ENCODE assay signal across 9 cellular contexts in genomic region chr1:92480813-92481597, GRCh38. TPM values are rescaled to one million over a fixed set of nuclear protein-coding genes. Genes with fewer than 3 reads are reported as not detected.
A peak's percentile ranks its signal among the peaks of the same experiment; 100 is the strongest.
DNase-seq lines count a peak whose midpoint lies in the region; ATAC-seq, FAIRE-seq and TF ChIP-seq lines count a peak whose summit lies in the region.
"Had no signal": no experiment of that assay in that cellular context is flagged by ENCODE, and none has a peak within 500 bp of the region (broad histone marks: within the 10 kb centered on the region; RNA-seq: fewer than 3 reads in every experiment).

No MANE protein-coding gene starts in this region.

- no peak overlapping the region for H3K4me3 ChIP-seq in CD8-positive, alpha-beta T cell (ENCODE audit: low read depth, low read length)
- H3K4me3 ChIP-seq in HUES6 (ENCODE audit: low read depth, low read length) (peak overlapping the region; percentile 52), endothelial cell of umbilical vein (replicated peaks in 1 of 3; ENCODE audit: insufficient read depth in 1 of 3, low read depth in 1 of 3, low read length in 3 of 3) (peak overlapping the region in 1 of 3 experiments; percentile 5)

- FAIRE-seq in endothelial cell of umbilical vein (lab: Jason Lieb, UNC), result peak; percentile 4

- POLR2A ChIA-PET in CD8-positive, alpha-beta T cell (lab: Charles Lee), result interaction anchor here (0.9 kb wide), 1 partner anchor 56 kb away, joined by 3 read pairs; no protein-coding TSS in a partner anchor
- POLR2A ChIA-PET in endothelial cell of umbilical vein (lab: Charles Lee), result no interaction called here

- CTCF ChIA-PET in CD8-positive, alpha-beta T cell (lab: Charles Lee), result no interaction called here
- CTCF ChIA-PET in endothelial cell of umbilical vein (lab: Charles Lee), result interaction anchor here (2.5 kb wide), 1 partner anchor 171 kb away, joined by 11 read pairs; no protein-coding TSS in a partner anchor

- H2AFZ ChIP-seq in endothelial cell of umbilical vein (ENCODE audit: low read depth, low read length), result peak overlapping the region; percentile 21

- no peak overlapping the region for H3K27ac ChIP-seq in CD8-positive, alpha-beta T cell (ENCODE audit: low read depth, low read length)
- H3K27ac ChIP-seq in HUES6 (ENCODE audit: low read depth, low read length) (no peak overlapping the region), endothelial cell of umbilical vein (ENCODE audit: insufficient read depth, low read depth, low read length) (no peak overlapping the region)
- H3K27ac ChIP-seq: epithelial cell of prostate had no signal

- no peak for TF ChIP-seq CTCF in CD8-positive, alpha-beta T cell (IDR thresholded peaks at IDR 0.05)
- no peak for TF ChIP-seq CTCF in endothelial cell of umbilical vein (IDR thresholded peaks at IDR 0.05; ENCODE audit: extremely low read depth in 1 of 2, insufficient read depth in 1 of 2, low read depth in 1 of 2, low read length in 2 of 2)
- TF ChIP-seq CTCF in neural crest cell (conservative IDR thresholded peaks at IDR 0.05), result no peak

- no peaks in the 10 kb centered on the region for H3K27me3 ChIP-seq in CD8-positive, alpha-beta T cell (ENCODE audit: insufficient read depth, low read length)
- H3K27me3 ChIP-seq in HUES6 (ENCODE audit: control insufficient read depth, insufficient read depth, low read length) (peaks cover 100% of the 10 kb centered on the region), endothelial cell of umbilical vein (ENCODE audit: control insufficient read depth in 2 of 2, insufficient read depth in 2 of 2, low read length in 2 of 2) (peaks cover 70 to 85% of the 10 kb centered on the region in 2 experiments)

- H3K4me3 Mint-ChIP-seq in CD8-positive, alpha-beta T cell, result peak overlapping the region; percentile 95
- H3K4me3 Mint-ChIP-seq in neural crest cell, result peak overlapping the region; percentile 83

- no peak for DNase-seq in CD8-positive, alpha-beta T cell
- DNase-seq in endothelial cell of umbilical vein (ENCODE audit: low read depth, low spot score), result no peak
- DNase-seq in neural crest cell (ENCODE audit: low read depth, low spot score), result peak; percentile 6
- DNase-seq in NCI-H748 (lab: John Stamatoyannopoulos, UW; ENCODE audit: unreplicated experiment), result no peak
- no peak for DNase-seq in NCI-H2029 treated with DMSO at 0.1 percent for 48 hours (lab: John Stamatoyannopoulos, UW)
- no peak for DNase-seq in NK-92 treated with Interleukin-12 subunit alpha and Interleukin-12 subunit beta, amount 100 ng/mL, for 24 hours (lab: John Stamatoyannopoulos, UW)

- no peak overlapping the region for H3K27ac Mint-ChIP-seq in CD8-positive, alpha-beta T cell
- no peak overlapping the region for H3K27ac Mint-ChIP-seq in neural crest cell (ENCODE audit: unreplicated experiment)

- dilution Hi-C loops in endothelial cell of umbilical vein (cut with MboI; ENCODE audit: extremely low pct_ligation_motif_present, low sequenced_read_pairs), result no loop called here

- no peaks in the 10 kb centered on the region for H3K27me3 Mint-ChIP-seq in CD8-positive, alpha-beta T cell (ENCODE audit: low read depth)
- peaks cover 97% of the 10 kb centered on the region for H3K27me3 Mint-ChIP-seq in neural crest cell (ENCODE audit: low read depth)

- H4K20me1 ChIP-seq in endothelial cell of umbilical vein (replicated peaks; ENCODE audit: control insufficient read depth, extremely low read depth, insufficient read depth, low read length), result no peaks in the 10 kb centered on the region

- peaks cover 49% of the 10 kb centered on the region for H3K4me1 ChIP-seq in CD8-positive, alpha-beta T cell (ENCODE audit: insufficient read depth, low read length)
- peaks cover 43% of the 10 kb centered on the region for H3K4me1 ChIP-seq in HUES6 (ENCODE audit: control insufficient read depth, insufficient read depth, low read length)
- peaks cover 53% of the 10 kb centered on the region for H3K4me1 ChIP-seq in endothelial cell of umbilical vein (ENCODE audit: control insufficient read depth, extremely low read depth, insufficient read depth, low read length)

- no peaks in the 10 kb centered on the region for H3K9me1 ChIP-seq in endothelial cell of umbilical vein (replicated peaks; ENCODE audit: control insufficient read depth, extremely low read depth, insufficient read depth, low read length)

- no peak for TF ChIP-seq POLR2A in endothelial cell of umbilical vein (IDR thresholded peaks at IDR 0.05; ENCODE audit: low read depth, low read length)

- no peaks in the 10 kb centered on the region for H3K9me3 Mint-ChIP-seq in CD8-positive, alpha-beta T cell
- no peaks in the 10 kb centered on the region for H3K9me3 Mint-ChIP-seq in neural crest cell

- no TSS peak for BruUV-seq in endothelial cell of umbilical vein (replicated peaks; lab: Mats Ljungman, UMichigan)

- H3K4me2 ChIP-seq in endothelial cell of umbilical vein (ENCODE audit: insufficient read depth, low read length), result no peak overlapping the region

- H3K36me3 Mint-ChIP-seq in CD8-positive, alpha-beta T cell, result peaks cover 48% of the 10 kb centered on the region
- H3K36me3 Mint-ChIP-seq in neural crest cell (ENCODE audit: low read depth), result peaks cover 3% of the 10 kb centered on the region

- H3K9ac ChIP-seq in HUES6 (ENCODE audit: low read length) (no peak overlapping the region), endothelial cell of umbilical vein (replicated peaks; ENCODE audit: extremely low read depth, insufficient read depth, low read length) (no peak overlapping the region)

- H3K79me2 ChIP-seq in endothelial cell of umbilical vein (ENCODE audit: control insufficient read depth, insufficient read depth, low read length), result no peaks in the 10 kb centered on the region

- H3K4me1 Mint-ChIP-seq in CD8-positive, alpha-beta T cell (ENCODE audit: low read depth), result peaks cover 46% of the 10 kb centered on the region
- H3K4me1 Mint-ChIP-seq in neural crest cell, result peaks cover 42% of the 10 kb centered on the region

- intact Hi-C loops in CD8-positive, alpha-beta T cell (cut with DNase I, micrococcal nuclease), result loop anchor here (5.0 to 10.0 kb wide), 4 partner anchors 169 to 1456 kb away; partner anchors contain the start of gene ZNF644 (in 1 of the 2)
- intact Hi-C loops in endothelial cell of umbilical vein (cut with micrococcal nuclease), result loop anchor here (5.0 kb wide), 3 partner anchors 164 to 336 kb away; partner anchors contain the start of genes GLMN and RPAP2

- no peaks in the 10 kb centered on the region for H3K9me3 ChIP-seq in CD8-positive, alpha-beta T cell (ENCODE audit: low read length)
- H3K9me3 ChIP-seq in HUES6 (ENCODE audit: control insufficient read depth, insufficient read depth, low read depth, low read length) (no peaks in the 10 kb centered on the region), endothelial cell of umbilical vein (replicated peaks; ENCODE audit: control insufficient read depth, insufficient read depth, low read length) (no peaks in the 10 kb centered on the region)

- ATAC-seq in CD8-positive, alpha-beta T cell, result no peak
- no peak for ATAC-seq in HG02610 (IDR thresholded peaks at IDR 0.05; ENCODE audit: unreplicated experiment)

- no peaks in the 10 kb centered on the region for H3K36me3 ChIP-seq in CD8-positive, alpha-beta T cell (ENCODE audit: insufficient read depth, low read length)
- no peaks in the 10 kb centered on the region for H3K36me3 ChIP-seq in HUES6 (ENCODE audit: control insufficient read depth, insufficient read depth, low read length)
- H3K36me3 ChIP-seq in endothelial cell of umbilical vein (ENCODE audit: control insufficient read depth in 2 of 2, extremely low read depth in 1 of 2, insufficient read depth in 2 of 2, low read length in 2 of 2), result no peaks in the 10 kb centered on the region

TF ChIP-seq in endothelial cell of umbilical vein, 7 proteins besides CTCF, POLR2A, EP300 and RAD21:
- no peak for TF ChIP-seq GATA2 (IDR thresholded peaks at IDR 0.05; ENCODE audit: insufficient read depth, insufficient read length, low read depth, low read length)
- TF ChIP-seq MAX (IDR thresholded peaks at IDR 0.05; ENCODE audit: insufficient read depth, insufficient read length), result no peak
- TF ChIP-seq FOS (IDR thresholded peaks at IDR 0.05; ENCODE audit: borderline replicate concordance, insufficient read depth, low read length), result no peak
- TF ChIP-seq EZH2 (IDR thresholded peaks at IDR 0.05; ENCODE audit: borderline replicate concordance, low read depth, low read length, severe bottlenecking), result peak; percentile 96
- TF ChIP-seq POLR2AphosphoS5 (IDR thresholded peaks at IDR 0.05; ENCODE audit: insufficient read depth, low read depth, low read length), result no peak
- no peak for TF ChIP-seq MYC (IDR thresholded peaks at IDR 0.05; ENCODE audit: low read depth, low read length)

RNA-seq across cellular contexts. Expression of gene GFI1, which starts 5.7 kb away (rescaled TPM):
- total RNA-seq in CD8-positive, alpha-beta T cell, result 10 to 100 TPM; 30.6 to 32.6 TPM
- 0.11 and 0.14 TPM in 2 replicates for total RNA-seq in endothelial cell of umbilical vein
- polyA plus RNA-seq in endothelial cell of umbilical vein, result 0.22 TPM in 2 replicates
- polyA plus RNA-seq in endothelial cell of umbilical vein (2011; cell fraction: cytosol; rRNA removed), result 0.13 and 0.16 TPM in 2 replicates
- polyA plus RNA-seq in endothelial cell of umbilical vein (2011; cell fraction: nucleus; rRNA removed), result 1.0 and 1.2 TPM in 2 replicates
- polyA plus RNA-seq in endothelial cell of umbilical vein (2012), result 0.07 and 0.23 TPM in 2 replicates
- polyA minus RNA-seq in endothelial cell of umbilical vein, result 0.11 and 0.15 TPM in 2 replicates
- 0.72 TPM for polyA minus RNA-seq in endothelial cell of umbilical vein (2011; cell fraction: cytosol; rRNA and poly(A)+ RNA removed)
- polyA minus RNA-seq in endothelial cell of umbilical vein (2011; cell fraction: nucleus; rRNA and poly(A)+ RNA removed), result 0.77 and 1.3 TPM in 2 replicates
- 0.11 and 0.16 TPM in 2 replicates for total RNA-seq in neural crest cell

Comparison
In these comparisons a context has a peak if more than half of its experiments do, and no peak if none do; other contexts are left out.
1. RNA of gene GFI1, which starts 5.7 kb away (total RNA-seq): 30.6 to 32.6 TPM in CD8-positive, alpha-beta T cell; 0.11 to 0.16 TPM in neural crest cell and 0.11 to 0.14 TPM in endothelial cell of umbilical vein; every median in the first group is over 10 times any median in the second.